ENCODE assay signal across 10 cellular contexts in the genomic region with DNA sequence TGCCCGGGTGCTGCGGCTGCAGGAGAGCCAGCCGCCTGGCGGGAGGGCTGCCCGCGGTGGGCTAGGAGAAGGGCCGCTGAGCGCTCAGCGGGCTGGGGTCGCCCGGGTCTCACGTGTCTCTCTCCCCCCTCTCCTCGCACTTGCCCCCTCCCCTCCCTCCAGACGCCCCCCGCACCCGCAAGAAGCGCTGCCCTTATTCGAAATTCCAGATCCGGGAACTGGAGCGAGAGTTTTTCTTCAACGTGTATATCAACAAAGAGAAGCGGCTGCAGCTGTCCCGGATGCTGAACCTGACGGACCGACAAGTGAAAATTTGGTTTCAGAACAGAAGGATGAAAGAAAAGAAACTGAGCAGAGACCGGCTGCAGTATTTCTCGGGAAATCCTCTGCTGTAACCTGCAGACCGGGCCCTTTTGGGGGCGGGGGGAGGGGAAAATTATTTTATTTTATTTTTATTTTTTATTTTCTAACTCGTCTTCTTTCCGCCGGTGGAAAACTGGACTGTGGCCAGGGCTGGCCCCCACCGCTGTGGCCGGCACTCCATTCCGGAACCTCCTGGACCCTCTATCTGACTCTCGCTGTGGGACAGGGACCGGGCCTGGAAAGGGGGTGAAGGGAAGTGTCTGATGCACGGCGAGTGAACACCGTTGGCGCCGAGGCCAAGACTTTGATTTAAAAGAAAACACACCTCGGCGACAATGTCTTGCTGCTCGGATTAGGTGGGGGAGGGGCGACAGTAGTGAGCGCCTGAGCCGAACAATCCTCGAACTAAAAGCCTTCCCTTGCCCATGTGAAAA. TPM values are rescaled to one million over a fixed set of nuclear protein-coding genes. Genes with fewer than 3 reads are reported as not detected.
DNase-seq lines count a peak whose midpoint lies in the region; ATAC-seq and TF ChIP-seq lines count a peak whose summit lies in the region.
"Had no signal": no experiment of that assay in that cellular context is flagged by ENCODE, and none has a peak within 500 bp of the region (broad histone marks: within the 10 kb centered on the region; RNA-seq: fewer than 3 reads in every experiment).

No MANE protein-coding gene starts in this region.

- H3K36me3 ChIP-seq in OCI-LY7 (ENCODE audit: insufficient read depth, low read length) (no peaks in the 10 kb centered on the region), skeletal muscle tissue (ENCODE audit: control insufficient read depth in 3 of 3, insufficient read depth in 3 of 3, low read length in 3 of 3) (no peaks in the 10 kb centered on the region)

- TSS peak; percentile 90 for BruUV-seq in OCI-LY7 (replicated peaks; lab: Mats Ljungman, UMichigan)

- POLR2A ChIA-PET in OCI-LY7 (lab: Charles Lee): interaction anchor here (0.7 to 0.8 kb wide), 3 partner anchors 10 to 245 kb away, joined by 3 to 4 read pairs (median 3); no protein-coding TSS in a partner anchor

- peak overlapping the region in 2 of 3 donors; percentile 77 to 81 for H3K9ac ChIP-seq in skeletal muscle tissue (ENCODE audit: low read depth in 1 of 3, low read length in 3 of 3)

- no peak for TF ChIP-seq CTCF in OCI-LY7 (conservative IDR thresholded peaks at IDR 0.05; ENCODE audit: low read length)
- TF ChIP-seq CTCF in epithelial cell of proximal tubule (conservative IDR thresholded peaks at IDR 0.05; ENCODE audit: low read depth, low read length): no peak

- ATAC-seq in HG03432 (IDR thresholded peaks at IDR 0.05; ENCODE audit: unreplicated experiment) (no peak), GM21619 (IDR thresholded peaks at IDR 0.05; ENCODE audit: unreplicated experiment) (no peak), GM18867 (IDR thresholded peaks at IDR 0.05; ENCODE audit: unreplicated experiment) (no peak)
- ATAC-seq: left colon had no signal

- peaks cover 34% of the 10 kb centered on the region for H3K4me1 ChIP-seq in OCI-LY7 (ENCODE audit: insufficient read depth, low read length, poor library complexity, severe bottlenecking)
- peaks cover 17 to 29% (median 22%) of the 10 kb centered on the region in 3 donors for H3K4me1 ChIP-seq in skeletal muscle tissue (ENCODE audit: control insufficient read depth in 3 of 3, insufficient read depth in 3 of 3, low read length in 3 of 3)

- DNase-seq in DMS53 (lab: John Stamatoyannopoulos, UW) (peak; percentile 25), DMS53 treated with DMSO at 0.1 percent for 48 hours (lab: John Stamatoyannopoulos, UW; ENCODE audit: unreplicated experiment) (no peak), OCI-LY7 (ENCODE audit: low spot score) (peak; percentile 74), epithelial cell of proximal tubule (ENCODE audit: low read depth) (no peak)
- DNase-seq: 8988T, left colon had no signal

- peaks cover 57 to 90% (median 60%) of the 10 kb centered on the region in 3 donors for H3K27me3 ChIP-seq in skeletal muscle tissue (ENCODE audit: control insufficient read depth in 3 of 3, insufficient read depth in 3 of 3, low read length in 3 of 3)

- H4K20me1 ChIP-seq in OCI-LY7 (ENCODE audit: insufficient read depth, low read length): no peaks in the 10 kb centered on the region

- peak overlapping the region; percentile 77 for H2AFZ ChIP-seq in OCI-LY7 (ENCODE audit: low read length)

- H3K9me3 ChIP-seq in OCI-LY7 (ENCODE audit: low read length) (no peaks in the 10 kb centered on the region), skeletal muscle tissue (ENCODE audit: control insufficient read depth in 3 of 3, low read length in 3 of 3) (no peaks in the 10 kb centered on the region)

- peak overlapping the region; percentile 65 for H3K4me2 ChIP-seq in OCI-LY7 (ENCODE audit: low read length)

- H3K27ac ChIP-seq in OCI-LY7 (ENCODE audit: low read depth, low read length, poor library complexity, severe bottlenecking): peak overlapping the region; percentile 83
- peak overlapping the region; percentile 65 for H3K27ac ChIP-seq in skeletal muscle tissue (ENCODE audit: low read depth, low read length)

- H3K79me2 ChIP-seq in OCI-LY7 (ENCODE audit: insufficient read depth, low read depth, low read length): no peaks in the 10 kb centered on the region

- peak overlapping the region; percentile 71 for H3K4me3 ChIP-seq in OCI-LY7 (ENCODE audit: low read depth, low read length, poor library complexity, severe bottlenecking)
- peak overlapping the region; percentile 77 for H3K4me3 ChIP-seq in epithelial cell of proximal tubule (ENCODE audit: low read depth, low read length)
- H3K4me3 ChIP-seq in skeletal muscle tissue (ENCODE audit: low read length in 3 of 3): peak overlapping the region; percentile 73 to 75 (median 75)

- intact Hi-C loops in OCI-LY7 (cut with micrococcal nuclease; ENCODE audit: unreplicated experiment): loop anchor here (5.0 kb wide), 1 partner anchor 218 kb away; no protein-coding TSS in a partner anchor

- no peaks in the 10 kb centered on the region for H3K9me2 ChIP-seq in OCI-LY7 (ENCODE audit: insufficient read depth, low read length)

- CTCF ChIA-PET in OCI-LY7 (lab: Charles Lee; ENCODE audit: unreplicated experiment): no interaction called here

RNA-seq across cellular contexts. Expression of a gene that starts 0.5 kb away (rescaled TPM):
- 0.88 and 1.6 TPM in 2 replicates for total RNA-seq in OCI-LY7 (2014; rRNA removed; shearing (Covaris generic))
- total RNA-seq in OCI-LY7 (2022) (3.6 and 5.3 TPM in 2 replicates), epithelial cell of proximal tubule (0.14 TPM in 1 of 2 replicates, not detected in the other), skeletal muscle tissue (2.1 TPM)
- total RNA-seq: left colon had no signal

RNA-seq across cellular contexts. Expression of a gene that starts 2.3 kb away (rescaled TPM):
- total RNA-seq in OCI-LY7 (2014; rRNA removed; shearing (Covaris generic)): 1.4 and 2.3 TPM in 2 replicates
- 2.7 and 3.8 TPM in 2 replicates for total RNA-seq in OCI-LY7 (2022)
- 0.51 and 1.0 TPM in 2 replicates for total RNA-seq in epithelial cell of proximal tubule
- total RNA-seq in skeletal muscle tissue: 0.52 TPM
- total RNA-seq: left colon had no signal

RNA-seq across cellular contexts. Expression of a gene that starts 9.7 kb away (rescaled TPM):
- 0.28 TPM in 1 of 2 replicates, not detected in the other for total RNA-seq in OCI-LY7 (2014; rRNA removed; shearing (Covaris generic))
- total RNA-seq in OCI-LY7 (2022) (0.25 TPM in 1 of 2 replicates, not detected in the other), epithelial cell of proximal tubule (9.5 and 15.7 TPM in 2 replicates), skeletal muscle tissue (3.7 TPM)
- total RNA-seq: left colon had no signal

RNA-seq across cellular contexts. Expression of a gene that starts 20.5 kb away (rescaled TPM):
- not detected in 2 replicates for total RNA-seq in OCI-LY7 (2014; rRNA removed; shearing (Covaris generic))
- total RNA-seq in OCI-LY7 (2022) (not detected in 2 replicates), epithelial cell of proximal tubule (not detected in 2 replicates), skeletal muscle tissue (not detected)
- total RNA-seq: left colon had no signal

RNA-seq across cellular contexts. Expression of a gene that starts 24.7 kb away (rescaled TPM):
- not detected in 2 replicates for total RNA-seq in OCI-LY7 (2014; rRNA removed; shearing (Covaris generic))
- 0.42 and 0.57 TPM in 2 replicates for total RNA-seq in OCI-LY7 (2022)
- total RNA-seq in epithelial cell of proximal tubule: 9.9 and 11.0 TPM in 2 replicates
- 4.2 TPM for total RNA-seq in skeletal muscle tissue
- total RNA-seq: left colon had no signal

Comparison
In these comparisons a context has a peak if more than half of its experiments do, and no peak if none do; other contexts are left out.
1. DNase-seq: peak in DMS53 (single experiment) and OCI-LY7 (single experiment); none in DMS53 treated with DMSO at 0.1 percent for 48 hours (single experiment) and epithelial cell of proximal tubule (single experiment).
2. Peak in every context shown above with its lines, with median percentiles within 50 percentile points of each other: H3K4me3 ChIP-seq.